8 cellular contexts compared by ENCODE assay signal in genomic region chr15:43492673-43493601, GRCh38.
DNase-seq lines count a peak whose midpoint lies in the region; ATAC-seq and TF ChIP-seq lines count a peak whose summit lies in the region.

A gene with protein sequence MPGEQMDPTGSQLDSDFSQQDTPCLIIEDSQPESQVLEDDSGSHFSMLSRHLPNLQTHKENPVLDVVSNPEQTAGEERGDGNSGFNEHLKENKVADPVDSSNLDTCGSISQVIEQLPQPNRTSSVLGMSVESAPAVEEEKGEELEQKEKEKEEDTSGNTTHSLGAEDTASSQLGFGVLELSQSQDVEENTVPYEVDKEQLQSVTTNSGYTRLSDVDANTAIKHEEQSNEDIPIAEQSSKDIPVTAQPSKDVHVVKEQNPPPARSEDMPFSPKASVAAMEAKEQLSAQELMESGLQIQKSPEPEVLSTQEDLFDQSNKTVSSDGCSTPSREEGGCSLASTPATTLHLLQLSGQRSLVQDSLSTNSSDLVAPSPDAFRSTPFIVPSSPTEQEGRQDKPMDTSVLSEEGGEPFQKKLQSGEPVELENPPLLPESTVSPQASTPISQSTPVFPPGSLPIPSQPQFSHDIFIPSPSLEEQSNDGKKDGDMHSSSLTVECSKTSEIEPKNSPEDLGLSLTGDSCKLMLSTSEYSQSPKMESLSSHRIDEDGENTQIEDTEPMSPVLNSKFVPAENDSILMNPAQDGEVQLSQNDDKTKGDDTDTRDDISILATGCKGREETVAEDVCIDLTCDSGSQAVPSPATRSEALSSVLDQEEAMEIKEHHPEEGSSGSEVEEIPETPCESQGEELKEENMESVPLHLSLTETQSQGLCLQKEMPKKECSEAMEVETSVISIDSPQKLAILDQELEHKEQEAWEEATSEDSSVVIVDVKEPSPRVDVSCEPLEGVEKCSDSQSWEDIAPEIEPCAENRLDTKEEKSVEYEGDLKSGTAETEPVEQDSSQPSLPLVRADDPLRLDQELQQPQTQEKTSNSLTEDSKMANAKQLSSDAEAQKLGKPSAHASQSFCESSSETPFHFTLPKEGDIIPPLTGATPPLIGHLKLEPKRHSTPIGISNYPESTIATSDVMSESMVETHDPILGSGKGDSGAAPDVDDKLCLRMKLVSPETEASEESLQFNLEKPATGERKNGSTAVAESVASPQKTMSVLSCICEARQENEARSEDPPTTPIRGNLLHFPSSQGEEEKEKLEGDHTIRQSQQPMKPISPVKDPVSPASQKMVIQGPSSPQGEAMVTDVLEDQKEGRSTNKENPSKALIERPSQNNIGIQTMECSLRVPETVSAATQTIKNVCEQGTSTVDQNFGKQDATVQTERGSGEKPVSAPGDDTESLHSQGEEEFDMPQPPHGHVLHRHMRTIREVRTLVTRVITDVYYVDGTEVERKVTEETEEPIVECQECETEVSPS (N-terminal part only) (minus strand): TSS chr15:43493156. CDS start chr15:43493043, 113 bp downstream.

- H3K4me3 ChIP-seq in GM06990 (replicated peaks; ENCODE audit: low read depth, low read length): peak within 1 kb of the TSS; percentile 82

- no peaks in the 10 kb centered on the region for H3K27me3 Mint-ChIP-seq in activated naive CD4-positive, alpha-beta T cell treated with anti-CD3 and anti-CD28 coated beads, Interleukin-2, amount 50 U/mL, for 24 hours

- peak within 1 kb of the TSS; percentile 90 for H3K27ac Mint-ChIP-seq in activated naive CD4-positive, alpha-beta T cell treated with anti-CD3 and anti-CD28 coated beads, Interleukin-2, amount 50 U/mL, for 24 hours

- peak; percentile 88 for DNase-seq in GM06990 (ENCODE audit: extremely low read depth, insufficient read length)
- peak; percentile 90 for DNase-seq in NCI-H1092 treated with DMSO at 0.1 percent for 48 hours (lab: John Stamatoyannopoulos, UW)
- DNase-seq in SKM-1 (lab: John Stamatoyannopoulos, UW; ENCODE audit: unreplicated experiment): peak; percentile 59
- DNase-seq in germinal center (ENCODE audit: low spot score): peak; percentile 98
- peak; percentile 80 for DNase-seq in non-pigmented ciliary epithelial cell (ENCODE audit: low read depth)
- peak; percentile 47 to 99 (median 92) for DNase-seq in substantia nigra (lab: John Stamatoyannopoulos, UW)

- no peak for TF ChIP-seq CTCF in GM06990 (IDR thresholded peaks at IDR 0.05; ENCODE audit: insufficient read depth, low read length, poor library complexity, severe bottlenecking)

- no peaks in the 10 kb centered on the region for H3K9me3 Mint-ChIP-seq in activated naive CD4-positive, alpha-beta T cell treated with anti-CD3 and anti-CD28 coated beads, Interleukin-2, amount 50 U/mL, for 24 hours

- H3K36me3 ChIP-seq in GM06990 (ENCODE audit: control insufficient read depth, insufficient read depth, low read length): peaks cover 3% of the 10 kb centered on the region; the same call in 1 of the 2 replicates

- peaks cover 15% of the 10 kb centered on the region for H3K36me3 Mint-ChIP-seq in activated naive CD4-positive, alpha-beta T cell treated with anti-CD3 and anti-CD28 coated beads, Interleukin-2, amount 50 U/mL, for 24 hours

- peak; percentile 98 for ATAC-seq in HG02610 (IDR thresholded peaks at IDR 0.05; ENCODE audit: unreplicated experiment)

- peak within 1 kb of the TSS; percentile 66 for H3K27ac ChIP-seq in substantia nigra (ENCODE audit: low read depth, low read length, poor library complexity, severe bottlenecking)

- H3K27me3 ChIP-seq in GM06990 (replicated peaks; ENCODE audit: control insufficient read depth, insufficient read depth, low read length): no peaks in the 10 kb centered on the region

- H3K4me1 Mint-ChIP-seq in activated naive CD4-positive, alpha-beta T cell treated with anti-CD3 and anti-CD28 coated beads, Interleukin-2, amount 50 U/mL, for 24 hours: peaks cover 37% of the 10 kb centered on the region

- H3K4me3 Mint-ChIP-seq in activated naive CD4-positive, alpha-beta T cell treated with anti-CD3 and anti-CD28 coated beads, Interleukin-2, amount 50 U/mL, for 24 hours: peak within 1 kb of the TSS; percentile 94

Comparison
In these comparisons a context has a peak if more than half of its experiments do, and no peak if none do; other contexts are left out.
1. Peak in every context shown above with its lines: DNase-seq, ATAC-seq, H3K4me3 ChIP-seq and H3K27ac ChIP-seq.